1 cellular context compared by ENCODE assay signal in genomic region chr6:112683926-112684325, GRCh38.
TF ChIP-seq lines count a peak whose summit lies in the region.

No MANE protein-coding gene starts in this region.

TF ChIP-seq in K562, 482 proteins besides CTCF, POLR2A, EP300 and RAD21 (continued from another document):
- TF ChIP-seq ATF3 (IDR thresholded peaks at IDR 0.05) (peak; percentile 26; the same call in 1 of the 2 replicates), ATF3 (CRISPR knock-in tag; conservative IDR thresholded peaks at IDR 0.05) (no peak), ZEB2 (IDR thresholded peaks at IDR 0.05) (no peak), TEAD2 (tag; IDR thresholded peaks at IDR 0.05) (no peak), RERE (CRISPR knock-in tag; IDR thresholded peaks at IDR 0.05; ENCODE audit: borderline replicate concordance) (no peak), ZZZ3 (IDR thresholded peaks at IDR 0.05) (no peak), ZNF311 (CRISPR knock-in tag; IDR thresholded peaks at IDR 0.05) (no peak)
